1 cellular context compared by ENCODE assay signal in the genomic region with DNA sequence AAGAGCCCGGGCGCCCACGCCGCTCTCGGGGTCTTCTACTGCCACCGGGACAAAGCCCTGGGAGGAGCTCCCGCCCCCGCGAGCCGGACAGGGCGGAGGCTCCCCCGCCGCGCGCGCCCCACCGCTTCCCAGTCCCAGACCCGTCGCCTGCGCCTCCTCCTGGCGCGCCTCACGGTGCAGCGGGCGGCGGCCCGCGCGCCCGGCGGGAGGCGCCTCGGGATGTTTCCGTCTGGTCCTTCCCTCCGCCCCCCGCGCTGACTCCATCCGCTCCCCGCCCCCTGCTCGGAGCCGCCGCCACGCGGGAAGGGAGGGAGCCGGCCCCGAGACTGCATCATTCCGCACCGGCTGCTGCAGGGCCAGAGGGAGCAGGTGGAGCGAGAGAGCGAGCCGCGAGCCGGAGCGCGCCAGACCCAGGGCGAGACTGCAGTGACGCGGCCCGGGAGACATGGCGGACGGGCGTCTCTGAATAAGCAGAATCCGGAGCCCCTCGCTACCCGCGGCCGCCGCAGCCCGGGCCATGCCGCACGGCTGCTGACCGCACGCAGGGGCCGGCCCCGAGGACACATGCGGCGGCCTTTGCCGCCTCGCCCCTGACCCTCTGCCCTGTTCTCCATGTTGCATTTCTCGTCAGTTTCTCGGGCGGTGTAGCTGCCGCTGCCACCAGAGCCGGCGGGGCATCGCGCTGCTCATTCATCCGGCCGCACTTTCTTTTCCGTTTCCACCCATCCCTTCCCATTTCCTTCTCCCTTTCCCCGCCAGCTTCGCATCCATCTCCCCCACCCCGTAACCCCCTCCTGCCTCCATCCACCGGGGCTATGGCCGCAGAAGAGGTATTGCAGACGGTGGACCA.
TF ChIP-seq lines count a peak whose summit lies in the region.

A gene (plus strand): TSS at position 331 of the 850 bp plus-strand sequence. CDS start 485 bp downstream, at position 816.

TF ChIP-seq in K562, 482 proteins besides CTCF, POLR2A, EP300 and RAD21 (continued from another document and continues in another):
- TF ChIP-seq, protein P1, sequence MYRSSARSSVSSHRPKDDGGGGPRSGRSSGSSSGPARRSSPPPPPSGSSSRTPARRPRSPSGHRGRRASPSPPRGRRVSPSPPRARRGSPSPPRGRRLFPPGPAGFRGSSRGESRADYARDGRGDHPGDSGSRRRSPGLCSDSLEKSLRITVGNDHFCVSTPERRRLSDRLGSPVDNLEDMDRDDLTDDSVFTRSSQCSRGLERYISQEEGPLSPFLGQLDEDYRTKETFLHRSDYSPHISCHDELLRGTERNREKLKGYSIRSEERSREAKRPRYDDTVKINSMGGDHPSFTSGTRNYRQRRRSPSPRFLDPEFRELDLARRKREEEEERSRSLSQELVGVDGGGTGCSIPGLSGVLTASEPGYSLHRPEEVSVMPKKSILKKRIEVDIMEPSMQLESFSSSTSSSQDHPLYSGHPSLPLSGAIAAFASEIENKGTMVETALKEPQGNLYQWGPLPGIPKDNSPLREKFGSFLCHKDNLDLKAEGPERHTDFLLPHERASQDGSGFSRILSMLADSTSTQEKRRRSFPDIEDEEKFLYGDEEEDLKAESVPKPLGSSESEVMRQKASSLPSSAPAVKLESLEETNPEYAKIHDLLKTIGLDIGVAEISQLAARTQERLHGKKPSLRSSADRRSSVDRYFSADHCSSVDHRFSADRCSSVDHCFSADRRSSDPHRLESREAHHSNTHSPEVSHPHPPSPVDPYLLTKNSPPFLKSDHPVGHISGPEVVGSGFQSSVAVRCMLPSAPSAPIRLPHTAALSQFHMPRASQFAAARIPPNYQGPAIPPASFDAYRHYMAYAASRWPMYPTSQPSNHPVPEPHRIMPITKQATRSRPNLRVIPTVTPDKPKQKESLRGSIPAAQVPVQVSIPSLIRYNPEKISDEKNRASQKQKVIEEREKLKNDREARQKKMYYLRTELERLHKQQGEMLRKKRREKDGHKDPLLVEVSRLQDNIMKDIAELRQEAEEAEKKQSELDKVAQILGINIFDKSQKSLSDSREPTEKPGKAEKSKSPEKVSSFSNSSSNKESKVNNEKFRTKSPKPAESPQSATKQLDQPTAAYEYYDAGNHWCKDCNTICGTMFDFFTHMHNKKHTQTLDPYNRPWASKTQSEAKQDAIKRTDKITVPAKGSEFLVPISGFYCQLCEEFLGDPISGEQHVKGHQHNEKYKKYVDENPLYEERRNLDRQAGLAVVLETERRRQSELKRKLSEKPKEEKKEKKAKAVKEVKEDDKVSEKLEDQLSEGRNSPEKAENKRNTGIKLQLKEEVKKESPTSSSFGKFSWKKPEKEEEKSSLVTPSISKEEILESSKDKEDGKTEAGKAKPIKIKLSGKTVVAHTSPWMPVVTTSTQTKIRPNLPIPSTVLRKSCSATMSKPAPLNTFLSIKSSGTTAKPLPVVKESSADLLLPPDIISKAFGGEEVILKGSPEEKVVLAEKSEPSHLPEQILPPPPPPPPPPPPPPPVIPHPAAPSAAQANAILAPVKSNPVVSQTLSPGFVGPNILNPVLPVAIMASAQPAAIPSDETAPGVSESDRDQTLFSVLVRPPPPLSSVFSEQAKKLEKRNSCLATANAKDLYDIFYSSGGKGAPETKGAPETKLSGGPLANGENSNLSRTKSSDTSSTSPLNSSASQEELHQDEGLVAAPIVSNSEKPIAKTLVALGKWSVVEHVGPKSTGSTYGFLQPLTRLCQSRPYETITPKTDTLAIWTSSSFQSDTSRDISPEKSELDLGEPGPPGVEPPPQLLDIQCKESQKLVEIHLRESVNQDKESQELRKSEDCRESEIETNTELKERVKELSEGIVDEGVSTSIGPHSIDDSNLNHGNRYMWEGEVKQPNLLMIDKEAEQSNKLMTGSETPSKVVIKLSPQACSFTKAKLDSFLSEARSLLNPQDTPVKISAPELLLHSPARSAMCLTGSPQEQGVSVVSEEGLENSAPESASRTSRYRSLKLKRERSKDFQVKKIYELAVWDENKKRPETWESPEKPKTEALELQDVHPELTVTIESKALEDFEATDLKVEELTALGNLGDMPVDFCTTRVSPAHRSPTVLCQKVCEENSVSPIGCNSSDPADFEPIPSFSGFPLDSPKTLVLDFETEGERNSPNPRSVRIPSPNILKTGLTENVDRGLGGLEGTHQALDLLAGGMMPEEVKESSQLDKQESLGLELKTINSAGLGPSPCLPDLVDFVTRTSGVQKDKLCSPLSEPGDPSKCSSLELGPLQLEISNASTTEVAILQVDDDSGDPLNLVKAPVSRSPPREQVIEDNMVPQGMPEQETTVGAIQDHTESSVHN (IDR thresholded peaks at IDR 0.05; ENCODE audit: borderline replicate concordance in 1 of 2, low read depth in 1 of 2), result no peak
- TF ChIP-seq, protein P2, sequence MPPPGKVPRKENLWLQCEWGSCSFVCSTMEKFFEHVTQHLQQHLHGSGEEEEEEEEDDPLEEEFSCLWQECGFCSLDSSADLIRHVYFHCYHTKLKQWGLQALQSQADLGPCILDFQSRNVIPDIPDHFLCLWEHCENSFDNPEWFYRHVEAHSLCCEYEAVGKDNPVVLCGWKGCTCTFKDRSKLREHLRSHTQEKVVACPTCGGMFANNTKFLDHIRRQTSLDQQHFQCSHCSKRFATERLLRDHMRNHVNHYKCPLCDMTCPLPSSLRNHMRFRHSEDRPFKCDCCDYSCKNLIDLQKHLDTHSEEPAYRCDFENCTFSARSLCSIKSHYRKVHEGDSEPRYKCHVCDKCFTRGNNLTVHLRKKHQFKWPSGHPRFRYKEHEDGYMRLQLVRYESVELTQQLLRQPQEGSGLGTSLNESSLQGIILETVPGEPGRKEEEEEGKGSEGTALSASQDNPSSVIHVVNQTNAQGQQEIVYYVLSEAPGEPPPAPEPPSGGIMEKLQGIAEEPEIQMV (tag; conservative IDR thresholded peaks at IDR 0.05; ENCODE audit: low read depth), result no peak
- TF ChIP-seq RBM14 (IDR thresholded peaks at IDR 0.05; ENCODE audit: borderline replicate concordance, insufficient read depth, low read depth, low read length) (no peak), BMI1 (IDR thresholded peaks at IDR 0.05; ENCODE audit: low read length) (no peak), ELF1 (tag; IDR thresholded peaks at IDR 0.05) (no peak), SMC3 (conservative IDR thresholded peaks at IDR 0.05; ENCODE audit: insufficient read depth, low read depth, low read length) (no peak), PRMT5 (CRISPR knock-in tag; IDR thresholded peaks at IDR 0.05) (no peak), SREBF2 (CRISPR knock-in tag; IDR thresholded peaks at IDR 0.05) (no peak), TAF1 (IDR thresholded peaks at IDR 0.05; ENCODE audit: control insufficient read depth, extremely low read depth, insufficient read depth, low read length, severe bottlenecking) (peak; percentile 69), ZNF143 (CRISPR knock-in tag; IDR thresholded peaks at IDR 0.05) (no peak), SRSF9 (IDR thresholded peaks at IDR 0.05; ENCODE audit: borderline replicate concordance, low read depth, low read length) (no peak), DDX20 (tag; IDR thresholded peaks at IDR 0.05; ENCODE audit: low read depth) (no peak), HNRNPLL (IDR thresholded peaks at IDR 0.05; ENCODE audit: low read depth, low read length, poor library complexity, severe bottlenecking) (peak; percentile 75), SRF (CRISPR knock-in tag; IDR thresholded peaks at IDR 0.05) (0 out of 4 replicates have a peak, but pooled peaks of 1 of the 2 experiments have one; percentile 45), HNRNPK (IDR thresholded peaks at IDR 0.05; ENCODE audit: low read depth, low read length, poor library complexity, severe bottlenecking) (no peak), ZNF174 (CRISPR knock-in tag; IDR thresholded peaks at IDR 0.05) (no peak), MIER1 (IDR thresholded peaks at IDR 0.05; ENCODE audit: low read depth) (no peak), NFRKB (IDR thresholded peaks at IDR 0.05; ENCODE audit: low read depth) (no peak), GATAD2B (IDR thresholded peaks at IDR 0.05; ENCODE audit: borderline replicate concordance) (peak; percentile 77), ZC3H8 (IDR thresholded peaks at IDR 0.05) (no peak), ZNF140 (CRISPR knock-in tag; IDR thresholded peaks at IDR 0.05) (no peak), SMARCA4 (IDR thresholded peaks at IDR 0.05) (no peak), FOXK1 (CRISPR knock-in tag; IDR thresholded peaks at IDR 0.05; ENCODE audit: borderline replicate concordance) (no peak; the same call in 1 of the 2 replicates), DACH1 (IDR thresholded peaks at IDR 0.05; ENCODE audit: partially characterized antibody) (peak; percentile 26), SRSF1 (IDR thresholded peaks at IDR 0.05; ENCODE audit: low read depth, low read length) (no peak), NFE2 (IDR thresholded peaks at IDR 0.05; ENCODE audit: low read depth) (no peak), BRF1 (IDR thresholded peaks at IDR 0.05; ENCODE audit: borderline replicate concordance, extremely low read depth, insufficient read length) (no peak), HNRNPH1 (optimal IDR thresholded peaks at IDR 0.05; ENCODE audit: low read depth, low read length) (no peak), ZNF561 (CRISPR knock-in tag; conservative IDR thresholded peaks at IDR 0.05) (no peak), MTF1 (CRISPR knock-in tag; IDR thresholded peaks at IDR 0.05; ENCODE audit: borderline replicate concordance) (no peak), RNF2 (IDR thresholded peaks at IDR 0.05) (peak; percentile 74; the same call in 1 of the 2 replicates), HMG20B (CRISPR knock-in tag; IDR thresholded peaks at IDR 0.05) (no peak), CREB1 (IDR thresholded peaks at IDR 0.05) (peak; percentile 41; the same call in 1 of the 2 replicates), CREB1 (CRISPR knock-in tag; IDR thresholded peaks at IDR 0.05) (peak; percentile 56; the same call in 1 of the 2 replicates), TOE1 (IDR thresholded peaks at IDR 0.05; ENCODE audit: borderline replicate concordance) (no peak), TOE1 (CRISPR knock-in tag; IDR thresholded peaks at IDR 0.05; ENCODE audit: borderline replicate concordance, low read depth) (no peak), FIP1L1 (IDR thresholded peaks at IDR 0.05; ENCODE audit: low read depth, low read length, poor library complexity, severe bottlenecking) (peak; percentile 9), NCOA6 (IDR thresholded peaks at IDR 0.05) (no peak)
- TF ChIP-seq, protein P3, sequence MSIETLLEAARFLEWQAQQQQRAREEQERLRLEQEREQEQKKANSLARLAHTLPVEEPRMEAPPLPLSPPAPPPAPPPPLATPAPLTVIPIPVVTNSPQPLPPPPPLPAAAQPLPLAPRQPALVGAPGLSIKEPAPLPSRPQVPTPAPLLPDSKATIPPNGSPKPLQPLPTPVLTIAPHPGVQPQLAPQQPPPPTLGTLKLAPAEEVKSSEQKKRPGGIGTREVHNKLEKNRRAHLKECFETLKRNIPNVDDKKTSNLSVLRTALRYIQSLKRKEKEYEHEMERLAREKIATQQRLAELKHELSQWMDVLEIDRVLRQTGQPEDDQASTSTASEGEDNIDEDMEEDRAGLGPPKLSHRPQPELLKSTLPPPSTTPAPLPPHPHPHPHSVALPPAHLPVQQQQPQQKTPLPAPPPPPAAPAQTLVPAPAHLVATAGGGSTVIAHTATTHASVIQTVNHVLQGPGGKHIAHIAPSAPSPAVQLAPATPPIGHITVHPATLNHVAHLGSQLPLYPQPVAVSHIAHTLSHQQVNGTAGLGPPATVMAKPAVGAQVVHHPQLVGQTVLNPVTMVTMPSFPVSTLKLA (conservative IDR thresholded peaks at IDR 0.05), result peak; percentile 74 to 89
- TF ChIP-seq, protein P4, sequence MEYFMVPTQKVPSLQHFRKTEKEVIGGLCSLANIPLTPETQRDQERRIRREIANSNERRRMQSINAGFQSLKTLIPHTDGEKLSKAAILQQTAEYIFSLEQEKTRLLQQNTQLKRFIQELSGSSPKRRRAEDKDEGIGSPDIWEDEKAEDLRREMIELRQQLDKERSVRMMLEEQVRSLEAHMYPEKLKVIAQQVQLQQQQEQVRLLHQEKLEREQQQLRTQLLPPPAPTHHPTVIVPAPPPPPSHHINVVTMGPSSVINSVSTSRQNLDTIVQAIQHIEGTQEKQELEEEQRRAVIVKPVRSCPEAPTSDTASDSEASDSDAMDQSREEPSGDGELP (CRISPR knock-in tag; IDR thresholded peaks at IDR 0.05; ENCODE audit: borderline replicate concordance), result peak; percentile 88
- TF ChIP-seq, protein P5, sequence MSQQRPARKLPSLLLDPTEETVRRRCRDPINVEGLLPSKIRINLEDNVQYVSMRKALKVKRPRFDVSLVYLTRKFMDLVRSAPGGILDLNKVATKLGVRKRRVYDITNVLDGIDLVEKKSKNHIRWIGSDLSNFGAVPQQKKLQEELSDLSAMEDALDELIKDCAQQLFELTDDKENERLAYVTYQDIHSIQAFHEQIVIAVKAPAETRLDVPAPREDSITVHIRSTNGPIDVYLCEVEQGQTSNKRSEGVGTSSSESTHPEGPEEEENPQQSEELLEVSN (IDR thresholded peaks at IDR 0.05; ENCODE audit: borderline replicate concordance in 1 of 2, extremely low read depth in 1 of 2, insufficient read depth in 1 of 2, insufficient read length in 1 of 2, low read depth in 1 of 2, low read length in 1 of 2, poor library complexity in 1 of 2, severe bottlenecking in 1 of 2), result peak; percentile 51 to 87
- TF ChIP-seq, protein P6, sequence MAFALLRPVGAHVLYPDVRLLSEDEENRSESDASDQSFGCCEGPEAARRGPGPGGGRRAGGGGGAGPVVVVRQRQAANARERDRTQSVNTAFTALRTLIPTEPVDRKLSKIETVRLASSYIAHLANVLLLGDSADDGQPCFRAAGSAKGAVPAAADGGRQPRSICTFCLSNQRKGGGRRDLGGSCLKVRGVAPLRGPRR (CRISPR knock-in tag; IDR thresholded peaks at IDR 0.05), result no peak
- TF ChIP-seq, protein P7, sequence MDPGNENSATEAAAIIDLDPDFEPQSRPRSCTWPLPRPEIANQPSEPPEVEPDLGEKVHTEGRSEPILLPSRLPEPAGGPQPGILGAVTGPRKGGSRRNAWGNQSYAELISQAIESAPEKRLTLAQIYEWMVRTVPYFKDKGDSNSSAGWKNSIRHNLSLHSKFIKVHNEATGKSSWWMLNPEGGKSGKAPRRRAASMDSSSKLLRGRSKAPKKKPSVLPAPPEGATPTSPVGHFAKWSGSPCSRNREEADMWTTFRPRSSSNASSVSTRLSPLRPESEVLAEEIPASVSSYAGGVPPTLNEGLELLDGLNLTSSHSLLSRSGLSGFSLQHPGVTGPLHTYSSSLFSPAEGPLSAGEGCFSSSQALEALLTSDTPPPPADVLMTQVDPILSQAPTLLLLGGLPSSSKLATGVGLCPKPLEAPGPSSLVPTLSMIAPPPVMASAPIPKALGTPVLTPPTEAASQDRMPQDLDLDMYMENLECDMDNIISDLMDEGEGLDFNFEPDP (CRISPR knock-in tag; IDR thresholded peaks at IDR 0.05), result no peak
- TF ChIP-seq, protein P8, sequence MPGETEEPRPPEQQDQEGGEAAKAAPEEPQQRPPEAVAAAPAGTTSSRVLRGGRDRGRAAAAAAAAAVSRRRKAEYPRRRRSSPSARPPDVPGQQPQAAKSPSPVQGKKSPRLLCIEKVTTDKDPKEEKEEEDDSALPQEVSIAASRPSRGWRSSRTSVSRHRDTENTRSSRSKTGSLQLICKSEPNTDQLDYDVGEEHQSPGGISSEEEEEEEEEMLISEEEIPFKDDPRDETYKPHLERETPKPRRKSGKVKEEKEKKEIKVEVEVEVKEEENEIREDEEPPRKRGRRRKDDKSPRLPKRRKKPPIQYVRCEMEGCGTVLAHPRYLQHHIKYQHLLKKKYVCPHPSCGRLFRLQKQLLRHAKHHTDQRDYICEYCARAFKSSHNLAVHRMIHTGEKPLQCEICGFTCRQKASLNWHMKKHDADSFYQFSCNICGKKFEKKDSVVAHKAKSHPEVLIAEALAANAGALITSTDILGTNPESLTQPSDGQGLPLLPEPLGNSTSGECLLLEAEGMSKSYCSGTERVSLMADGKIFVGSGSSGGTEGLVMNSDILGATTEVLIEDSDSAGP (CRISPR knock-in tag; IDR thresholded peaks at IDR 0.05), result no peak
